ENCODE assay signal across 20 cellular contexts in genomic region chr10:78597791-78598555, GRCh38.
DNase-seq lines count a peak whose midpoint lies in the region; ATAC-seq and TF ChIP-seq lines count a peak whose summit lies in the region.
"Had no signal": no experiment of that assay in that cellular context is flagged by ENCODE, and none has a peak within 500 bp of the region (broad histone marks: within the 10 kb centered on the region; RNA-seq: fewer than 3 reads in every experiment).

No MANE protein-coding gene starts in this region.

- no peak overlapping the region for H3K4me3 Mint-ChIP-seq in activated CD8-positive, alpha-beta memory T cell treated with anti-CD3 and anti-CD28 coated beads, Interleukin-2, amount 10 ng/mL, durations not matched to agents 7 days and 5 days
- H3K4me3 Mint-ChIP-seq: CD8-positive, alpha-beta memory T cell had no signal

- no peaks in the 10 kb centered on the region for H3K4me1 Mint-ChIP-seq in activated CD8-positive, alpha-beta memory T cell treated with anti-CD3 and anti-CD28 coated beads, Interleukin-2, amount 10 ng/mL, durations not matched to agents 7 days and 5 days
- H3K4me1 Mint-ChIP-seq: CD8-positive, alpha-beta memory T cell had no signal

- no peaks in the 10 kb centered on the region for H3K36me3 Mint-ChIP-seq in activated CD8-positive, alpha-beta memory T cell treated with anti-CD3 and anti-CD28 coated beads, Interleukin-2, amount 10 ng/mL, durations not matched to agents 7 days and 5 days
- H3K36me3 Mint-ChIP-seq: CD8-positive, alpha-beta memory T cell had no signal

- no peaks in the 10 kb centered on the region for H3K9me3 ChIP-seq in mesenchymal stem cell (ENCODE audit: control insufficient read depth, low read length)
- H3K9me3 ChIP-seq in uterus, result no peaks in the 10 kb centered on the region
- no peaks in the 10 kb centered on the region for H3K9me3 ChIP-seq in aorta (ENCODE audit: control insufficient read depth, low read length)
- H3K9me3 ChIP-seq: BLaER1 treated with 17β-estradiol and CSF1 and Interleukin-3, amounts not matched to agents 10 nM and 100 nM; MG63 had no signal

- no peak overlapping the region for H3K27ac Mint-ChIP-seq in activated CD8-positive, alpha-beta memory T cell treated with anti-CD3 and anti-CD28 coated beads, Interleukin-2, amount 10 ng/mL, durations not matched to agents 7 days and 5 days
- H3K27ac Mint-ChIP-seq: CD8-positive, alpha-beta memory T cell had no signal

- no peak overlapping the region for H2BK120ac ChIP-seq in mesenchymal stem cell (ENCODE audit: low read depth, low read length)

- CTCF ChIA-PET in activated CD8-positive, alpha-beta memory T cell treated with anti-CD3 and anti-CD28 coated beads, Interleukin-2, amount 10 ng/mL, durations not matched to agents 7 days and 5 days (lab: Charles Lee), result no interaction called here

- no peak overlapping the region for H3K9ac ChIP-seq in mesenchymal stem cell (ENCODE audit: low read length)
- H3K9ac ChIP-seq: BLaER1 treated with 17β-estradiol and CSF1 and Interleukin-3, amounts not matched to agents 10 nM and 100 nM had no signal

- no peak overlapping the region for H3K27ac ChIP-seq in mesenchymal stem cell (ENCODE audit: low read length, poor library complexity, severe bottlenecking)
- no peak overlapping the region for H3K27ac ChIP-seq in uterus
- H3K27ac ChIP-seq in aorta (ENCODE audit: low read depth in 1 of 2, low read length in 2 of 2), result no peak overlapping the region
- H3K27ac ChIP-seq: BLaER1 treated with 17β-estradiol and CSF1 and Interleukin-3, amounts not matched to agents 10 nM and 100 nM had no signal

- no peak overlapping the region for H3K23ac ChIP-seq in mesenchymal stem cell (ENCODE audit: low read length in 2 of 2)

- no peaks in the 10 kb centered on the region for H3K79me1 ChIP-seq in mesenchymal stem cell (replicated peaks; ENCODE audit: low read length, poor library complexity, severe bottlenecking)

- H2AFZ ChIP-seq in mesenchymal stem cell (ENCODE audit: low read depth, low read length), result no peak overlapping the region

- H3K4me1 ChIP-seq in mesenchymal stem cell (ENCODE audit: control insufficient read depth, insufficient read depth, low read depth, low read length) (no peaks in the 10 kb centered on the region), uterus (no peaks in the 10 kb centered on the region), aorta (ENCODE audit: control insufficient read depth in 1 of 2, insufficient read depth in 2 of 2, low read length in 2 of 2) (no peaks in the 10 kb centered on the region)
- H3K4me1 ChIP-seq: BLaER1 treated with 17β-estradiol and CSF1 and Interleukin-3, amounts not matched to agents 10 nM and 100 nM had no signal

- no peak for ATAC-seq in activated CD8-positive, alpha-beta memory T cell treated with anti-CD3 and anti-CD28 coated beads, Interleukin-2, amount 10 ng/mL, durations not matched to agents 7 days and 5 days
- ATAC-seq in aorta (ENCODE audit: low FRiP score), result no peak
- ATAC-seq in HG02884 (IDR thresholded peaks at IDR 0.05; ENCODE audit: unreplicated experiment), result no peak
- ATAC-seq in GM21723 (IDR thresholded peaks at IDR 0.05; ENCODE audit: unreplicated experiment), result no peak
- ATAC-seq: Right ventricle myocardium inferior had no signal

- H3K27me3 ChIP-seq in mesenchymal stem cell (ENCODE audit: control insufficient read depth in 1 of 2, insufficient read depth in 1 of 2, low read length in 2 of 2) (peaks cover 10 to 19% of the 10 kb centered on the region in 2 experiments), uterus (no peaks in the 10 kb centered on the region), aorta (ENCODE audit: control insufficient read depth in 1 of 2, insufficient read depth in 2 of 2, low read length in 1 of 2) (no peaks in the 10 kb centered on the region)
- H3K27me3 ChIP-seq: BLaER1 treated with 17β-estradiol and CSF1 and Interleukin-3, amounts not matched to agents 10 nM and 100 nM; MG63 had no signal

- WGBS in mesenchymal stem cell, result 94% methylated on average over 9 of the region's 11 CpGs
- WGBS in aorta, 2 donors, result 82 to 83% methylated on average over 11 of the region's 11 CpGs

- intact Hi-C loops in uterus (cut with DNase I; ENCODE audit: low total_unique reads) (no loop called here), aorta (cut with DNase I) (no loop called here)

- TF ChIP-seq CTCF in uterus (IDR thresholded peaks at IDR 0.05), result no peak

- H4K8ac ChIP-seq in mesenchymal stem cell (ENCODE audit: low read length), result no peak overlapping the region

- DNase-seq in activated CD8-positive, alpha-beta memory T cell treated with anti-CD3 and anti-CD28 coated beads, Interleukin-2, amount 10 ng/mL, durations not matched to agents 7 days and 5 days, result peak; percentile 33
- DNase-seq in activated CD8-positive, alpha-beta memory T cell treated with anti-CD3 and anti-CD28 coated beads, Interleukin-2, amount 50 U/mL, for 48 hours, result no peak
- DNase-seq in NCI-H2107 (lab: John Stamatoyannopoulos, UW), result peak; percentile 38
- DNase-seq in mesenchymal stem cell, result no peak
- DNase-seq in uterus, result peak; percentile 10 to 11
- DNase-seq in aorta, result no peak
- DNase-seq: CD8-positive, alpha-beta memory T cell; GDM1; HCEC 1CT; Kasumi-1; MG63; NCI-H1048; NCI-H2081 treated with DMSO at 0.1 percent for 48 hours; NCI-H226; NCI-H69; SW 1271 had no signal

- H2BK5ac ChIP-seq in mesenchymal stem cell (ENCODE audit: low read depth, low read length, poor library complexity, severe bottlenecking), result no peak overlapping the region

- peak overlapping the region; percentile 26 for H2BK15ac ChIP-seq in mesenchymal stem cell (ENCODE audit: low read depth, poor library complexity, severe bottlenecking)

- H3K4ac ChIP-seq in mesenchymal stem cell (ENCODE audit: low read depth in 1 of 2, low read length in 2 of 2), result no peak overlapping the region

- no peak overlapping the region for H3K4me2 ChIP-seq in mesenchymal stem cell (ENCODE audit: low read length, poor library complexity, severe bottlenecking)
- H3K4me2 ChIP-seq: BLaER1 treated with 17β-estradiol and CSF1 and Interleukin-3, amounts not matched to agents 10 nM and 100 nM had no signal

- H4K91ac ChIP-seq in mesenchymal stem cell (ENCODE audit: low read length), result peak overlapping the region; percentile 18

- H3K4me3 ChIP-seq in mesenchymal stem cell (ENCODE audit: insufficient read depth in 1 of 2, low read depth in 1 of 2, low read length in 2 of 2) (no peak overlapping the region), uterus (no peak overlapping the region), aorta (ENCODE audit: low read length in 2 of 2) (no peak overlapping the region)
- H3K4me3 ChIP-seq: BLaER1 treated with 17β-estradiol and CSF1 and Interleukin-3, amounts not matched to agents 10 nM and 100 nM; MG63 had no signal

- H3K36me3 ChIP-seq in mesenchymal stem cell (ENCODE audit: control insufficient read depth in 1 of 2, insufficient read depth in 2 of 2, low read depth in 1 of 2, low read length in 2 of 2) (no peaks in the 10 kb centered on the region), uterus (no peaks in the 10 kb centered on the region), aorta (ENCODE audit: control insufficient read depth in 1 of 2, insufficient read depth in 2 of 2, low read length in 1 of 2) (no peaks in the 10 kb centered on the region)
- H3K36me3 ChIP-seq: BLaER1 treated with 17β-estradiol and CSF1 and Interleukin-3, amounts not matched to agents 10 nM and 100 nM; MG63 had no signal

- no peak overlapping the region for H2BK12ac ChIP-seq in mesenchymal stem cell (ENCODE audit: low read length in 2 of 2)

- peaks cover 4% of the 10 kb centered on the region for H3K27me3 Mint-ChIP-seq in activated CD8-positive, alpha-beta memory T cell treated with anti-CD3 and anti-CD28 coated beads, Interleukin-2, amount 10 ng/mL, durations not matched to agents 7 days and 5 days

- no peak overlapping the region for H3K14ac ChIP-seq in mesenchymal stem cell (ENCODE audit: low read length in 2 of 2)

- H2AK5ac ChIP-seq in mesenchymal stem cell (ENCODE audit: low read length, severe bottlenecking), result no peak overlapping the region

- no peaks in the 10 kb centered on the region for H3K9me3 Mint-ChIP-seq in activated CD8-positive, alpha-beta memory T cell treated with anti-CD3 and anti-CD28 coated beads, Interleukin-2, amount 10 ng/mL, durations not matched to agents 7 days and 5 days (ENCODE audit: low read depth)
- H3K9me3 Mint-ChIP-seq: CD8-positive, alpha-beta memory T cell had no signal

- no peak for TF ChIP-seq POLR2A in uterus (IDR thresholded peaks at IDR 0.05)

- no peak overlapping the region for H3K18ac ChIP-seq in mesenchymal stem cell (ENCODE audit: low read depth in 1 of 2, low read length in 2 of 2)

Comparison
In these comparisons a context has a peak if more than half of its experiments do, and no peak if none do; other contexts are left out.
1. DNase-seq: peak in activated CD8-positive, alpha-beta memory T cell treated with anti-CD3 and anti-CD28 coated beads, Interleukin-2, amount 10 ng/mL, durations not matched to agents 7 days and 5 days (single experiment), NCI-H2107 (single experiment) and uterus (2 of 2); none in activated CD8-positive, alpha-beta memory T cell treated with anti-CD3 and anti-CD28 coated beads, Interleukin-2, amount 50 U/mL, for 48 hours (single experiment), mesenchymal stem cell (single experiment) and aorta (0 of 2).